ENCODE assay signal across 15 cellular contexts in genomic region chr2:101638156-101638809, GRCh38.
"Had no signal": no experiment of that assay in that cellular context is flagged by ENCODE, and none has a peak within 500 bp of the region (broad histone marks: within the 10 kb centered on the region; RNA-seq: fewer than 3 reads in every experiment).

No MANE protein-coding gene starts in this region.

- H3K27me3 ChIP-seq: gastroesophageal sphincter, suprapubic skin had no signal

- ATAC-seq: activated CD8-positive, alpha-beta memory T cell treated with anti-CD3 and anti-CD28 coated beads, Interleukin-2, amount 10 ng/mL, durations not matched to agents 7 days and 5 days; gastroesophageal sphincter; heart left ventricle; natural killer cell treated with Interleukin-12 subunit alpha and Interleukin-12 subunit beta and Interleukin-15 and Interleukin-18, amount 100 ng/mL, for 72 hours had no signal

- H3K4me3 Mint-ChIP-seq: activated CD4-positive, alpha-beta memory T cell treated with anti-CD3 and anti-CD28 coated beads, Interleukin-2, amount 10 ng/mL, durations not matched to agents 7 days and 5 days; activated CD8-positive, alpha-beta memory T cell treated with anti-CD3 and anti-CD28 coated beads, Interleukin-2, amount 10 ng/mL, durations not matched to agents 7 days and 5 days; activated naive CD8-positive, alpha-beta T cell; natural killer cell treated with Interleukin-12 subunit alpha and Interleukin-12 subunit beta and Interleukin-15 and Interleukin-18, amount 100 ng/mL, for 72 hours; stimulated activated naive CD8-positive, alpha-beta T cell treated with anti-CD3 and anti-CD28 coated beads, Interleukin-15, Interleukin-2, amounts not matched to agents 100 ng/mL and 50 ng/mL, for 24 hours; T-helper 2 cell treated with Interferon-gamma antibody and Interleukin-4, amounts not matched to agents 5 μg/mL and 100 μg/mL, for 36 hours; type B pancreatic cell had no signal

- H3K36me3 Mint-ChIP-seq: activated CD8-positive, alpha-beta memory T cell treated with anti-CD3 and anti-CD28 coated beads, Interleukin-2, amount 10 ng/mL, durations not matched to agents 7 days and 5 days; natural killer cell treated with Interleukin-12 subunit alpha and Interleukin-12 subunit beta and Interleukin-15 and Interleukin-18, amount 100 ng/mL, for 72 hours; type B pancreatic cell had no signal

- H3K27ac ChIP-seq: gastroesophageal sphincter, heart left ventricle, suprapubic skin had no signal

- H3K4me3 ChIP-seq: gastroesophageal sphincter, heart left ventricle, suprapubic skin had no signal

- H3K36me3 ChIP-seq: gastroesophageal sphincter, heart left ventricle, suprapubic skin had no signal

- H3K4me1 Mint-ChIP-seq: activated CD4-positive, alpha-beta memory T cell treated with anti-CD3 and anti-CD28 coated beads, Interleukin-2, amount 10 ng/mL, durations not matched to agents 7 days and 5 days; activated CD8-positive, alpha-beta memory T cell treated with anti-CD3 and anti-CD28 coated beads, Interleukin-2, amount 10 ng/mL, durations not matched to agents 7 days and 5 days had no signal

- H3K4me1 ChIP-seq: gastroesophageal sphincter, heart left ventricle had no signal

- H3K9me3 ChIP-seq: gastroesophageal sphincter, heart left ventricle, suprapubic skin had no signal

- DNase-seq: activated CD4-positive, alpha-beta memory T cell treated with anti-CD3 and anti-CD28 coated beads, Interleukin-2, amount 10 ng/mL, durations not matched to agents 7 days and 5 days; activated CD4-positive, alpha-beta T cell treated with anti-CD3 and anti-CD28 coated beads for 48 hours; activated CD4-positive, CD25-positive, alpha-beta regulatory T cell; activated CD8-positive, alpha-beta memory T cell treated with anti-CD3 and anti-CD28 coated beads, Interleukin-2, amount 10 ng/mL, durations not matched to agents 7 days and 5 days; amniotic stem cell; heart left ventricle; kidney glomerular epithelial cell; nucleus accumbens had no signal

- H3K27ac Mint-ChIP-seq: activated CD4-positive, alpha-beta memory T cell treated with anti-CD3 and anti-CD28 coated beads, Interleukin-2, amount 10 ng/mL, durations not matched to agents 7 days and 5 days; activated CD8-positive, alpha-beta memory T cell treated with anti-CD3 and anti-CD28 coated beads, Interleukin-2, amount 10 ng/mL, durations not matched to agents 7 days and 5 days; activated naive CD8-positive, alpha-beta T cell; natural killer cell treated with Interleukin-12 subunit alpha and Interleukin-12 subunit beta and Interleukin-15 and Interleukin-18, amount 100 ng/mL, for 72 hours; stimulated activated naive CD8-positive, alpha-beta T cell treated with anti-CD3 and anti-CD28 coated beads, Interleukin-15, Interleukin-2, amounts not matched to agents 100 ng/mL and 50 ng/mL, for 24 hours; T-helper 2 cell treated with Interferon-gamma antibody and Interleukin-4, amounts not matched to agents 5 μg/mL and 100 μg/mL, for 36 hours; type B pancreatic cell had no signal

- H3K9me3 Mint-ChIP-seq: activated CD4-positive, alpha-beta memory T cell treated with anti-CD3 and anti-CD28 coated beads, Interleukin-2, amount 10 ng/mL, durations not matched to agents 7 days and 5 days; natural killer cell treated with Interleukin-12 subunit alpha and Interleukin-12 subunit beta and Interleukin-15 and Interleukin-18, amount 100 ng/mL, for 72 hours; stimulated activated naive CD8-positive, alpha-beta T cell treated with anti-CD3 and anti-CD28 coated beads, Interleukin-15, Interleukin-2, amounts not matched to agents 100 ng/mL and 50 ng/mL, for 24 hours; T-helper 2 cell treated with Interferon-gamma antibody and Interleukin-4, amounts not matched to agents 5 μg/mL and 100 μg/mL, for 36 hours; type B pancreatic cell had no signal

- H3K27me3 Mint-ChIP-seq: activated CD4-positive, alpha-beta memory T cell treated with anti-CD3 and anti-CD28 coated beads, Interleukin-2, amount 10 ng/mL, durations not matched to agents 7 days and 5 days; activated naive CD8-positive, alpha-beta T cell; natural killer cell treated with Interleukin-12 subunit alpha and Interleukin-12 subunit beta and Interleukin-15 and Interleukin-18, amount 100 ng/mL, for 72 hours; stimulated activated naive CD8-positive, alpha-beta T cell treated with anti-CD3 and anti-CD28 coated beads, Interleukin-15, Interleukin-2, amounts not matched to agents 100 ng/mL and 50 ng/mL, for 24 hours had no signal
